In the genomic region with DNA sequence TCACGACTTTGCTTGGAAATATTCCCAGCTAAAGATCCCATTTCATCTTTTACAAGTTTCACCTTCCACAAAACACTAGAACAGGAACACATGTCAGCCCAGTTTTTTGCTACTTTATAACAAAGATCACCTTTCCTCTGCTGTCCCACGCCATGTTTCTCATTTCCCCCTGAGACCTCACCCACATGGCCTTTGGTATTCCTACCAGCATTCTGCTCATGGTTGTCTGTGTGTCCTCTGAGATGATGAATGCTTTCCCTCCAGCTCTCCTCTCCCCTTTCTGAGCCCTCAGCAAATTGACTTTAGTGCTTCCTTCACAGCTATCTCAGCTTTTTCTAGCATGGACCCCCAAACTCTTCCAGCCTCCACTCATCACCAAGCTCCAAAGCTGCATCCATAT, we compare ENCODE assay signal across 21 cellular contexts. TPM values are rescaled to one million over a fixed set of nuclear protein-coding genes. Genes with fewer than 3 reads are reported as not detected.
DNase-seq lines count a peak whose midpoint lies in the region; ATAC-seq and TF ChIP-seq lines count a peak whose summit lies in the region.
"Had no signal": no experiment of that assay in that cellular context is flagged by ENCODE, and none has a peak within 500 bp of the region (broad histone marks: within the 10 kb centered on the region; RNA-seq: fewer than 3 reads in every experiment).

No MANE protein-coding gene starts in this region.

- peak overlapping the region in 1 of 2 experiments; percentile 1; a peak in 1 of 4 replicates for H3K4me3 ChIP-seq in DND-41 (ENCODE audit: low read depth in 1 of 2, low read length in 2 of 2)
- H3K4me3 ChIP-seq: esophagus squamous epithelium, sigmoid colon, thyroid gland had no signal

- H3K9me3 ChIP-seq in DND-41 (ENCODE audit: insufficient read depth, low read length, severe bottlenecking) = peaks cover 4% of the 10 kb centered on the region
- H3K9me3 ChIP-seq: esophagus squamous epithelium, sigmoid colon, thyroid gland had no signal

- CTCF ChIA-PET in activated CD4-positive, alpha-beta T cell treated with anti-CD3 and anti-CD28 coated beads, Interleukin-2, amount 10 ng/mL, durations not matched to agents 7 days and 5 days (lab: Charles Lee) = interaction anchor here (1.0 to 1.6 kb wide), 2 partner anchors 10 to 36 kb away, joined by 3 read pairs; no protein-coding TSS in a partner anchor

- H3K4me1 Mint-ChIP-seq in activated CD4-positive, alpha-beta T cell treated with anti-CD3 and anti-CD28 coated beads, Interleukin-2, amount 10 ng/mL, durations not matched to agents 7 days and 5 days = peaks cover 59% of the 10 kb centered on the region
- peaks cover 50% of the 10 kb centered on the region for H3K4me1 Mint-ChIP-seq in activated T-helper 2 cell treated with anti-CD3 and anti-CD28 coated beads, Interferon-gamma antibody, Interleukin-2, Interleukin-4, amounts not matched to agents 10 μg/mL and 5 μg/mL and 100 μg/mL, durations not matched to agents 14 hours and 24 hours and 36 hours (ENCODE audit: low read depth)
- peaks cover 60% of the 10 kb centered on the region in 2 donors for H3K4me1 Mint-ChIP-seq in natural killer cell

- H2AFZ ChIP-seq in DND-41 (ENCODE audit: low read depth, low read length) = peak overlapping the region; percentile 63

- POLR2A ChIA-PET in activated CD4-positive, alpha-beta T cell treated with anti-CD3 and anti-CD28 coated beads, Interleukin-2, amount 10 ng/mL, durations not matched to agents 7 days and 5 days (lab: Charles Lee) = no interaction called here

- no peak overlapping the region for H3K4me2 ChIP-seq in DND-41 (ENCODE audit: insufficient read depth, low read length)

- intact Hi-C loops in activated T-helper 2 cell treated with anti-CD3 and anti-CD28 coated beads, Interferon-gamma antibody, Interleukin-2, Interleukin-4, amounts not matched to agents 10 μg/mL and 5 μg/mL and 100 μg/mL, durations not matched to agents 14 hours and 24 hours and 36 hours (cut with micrococcal nuclease) = no loop called here
- intact Hi-C loops in natural killer cell (cut with micrococcal nuclease) = no loop called here

- ATAC-seq in DND-41 (ENCODE audit: insufficient read depth, low read depth) (no peak), natural killer cell (no peak), esophagus mucosa (no peak)

- peak overlapping the region; percentile 59; the same call in 1 of the 2 replicates for H3K9ac ChIP-seq in DND-41 (ENCODE audit: low read depth, low read length)

- H3K4me3 Mint-ChIP-seq in activated CD4-positive, alpha-beta T cell treated with anti-CD3 and anti-CD28 coated beads, Interleukin-2, amount 10 ng/mL, durations not matched to agents 7 days and 5 days = no peak overlapping the region
- H3K4me3 Mint-ChIP-seq in activated T-helper 2 cell treated with anti-CD3 and anti-CD28 coated beads, Interferon-gamma antibody, Interleukin-2, Interleukin-4, amounts not matched to agents 10 μg/mL and 5 μg/mL and 100 μg/mL, durations not matched to agents 14 hours and 24 hours and 36 hours (ENCODE audit: low read depth) = no peak overlapping the region
- peak overlapping the region; percentile 61 for H3K4me3 Mint-ChIP-seq in natural killer cell
- H3K4me3 Mint-ChIP-seq: memory B cell had no signal

- no peaks in the 10 kb centered on the region for H3K27me3 ChIP-seq in DND-41 (ENCODE audit: insufficient read depth, low read length, poor library complexity)
- H3K27me3 ChIP-seq: sigmoid colon, thyroid gland had no signal

- H3K27me3 Mint-ChIP-seq in activated CD4-positive, alpha-beta T cell treated with anti-CD3 and anti-CD28 coated beads, Interleukin-2, amount 10 ng/mL, durations not matched to agents 7 days and 5 days = no peaks in the 10 kb centered on the region
- no peaks in the 10 kb centered on the region for H3K27me3 Mint-ChIP-seq in activated T-helper 2 cell treated with anti-CD3 and anti-CD28 coated beads, Interferon-gamma antibody, Interleukin-2, Interleukin-4, amounts not matched to agents 10 μg/mL and 5 μg/mL and 100 μg/mL, durations not matched to agents 14 hours and 24 hours and 36 hours (ENCODE audit: low read depth)
- H3K27me3 Mint-ChIP-seq in natural killer cell (ENCODE audit: low read depth in 2 of 2) = no peaks in the 10 kb centered on the region
- H3K27me3 Mint-ChIP-seq: IgD-negative memory B cell, memory B cell had no signal

- TF ChIP-seq CTCF in DND-41 (IDR thresholded peaks at IDR 0.05; ENCODE audit: borderline replicate concordance, extremely low read depth, low read length, poor library complexity, severe bottlenecking) (no peak), natural killer cell (IDR thresholded peaks at IDR 0.05) (no peak)

- H3K4me1 ChIP-seq in DND-41 (ENCODE audit: insufficient read depth, low read length) = peaks cover 48% of the 10 kb centered on the region

- H4K20me1 ChIP-seq in DND-41 (ENCODE audit: insufficient read depth, low read length) = no peaks in the 10 kb centered on the region

- peak overlapping the region; percentile 72 for H3K27ac Mint-ChIP-seq in activated CD4-positive, alpha-beta T cell treated with anti-CD3 and anti-CD28 coated beads, Interleukin-2, amount 10 ng/mL, durations not matched to agents 7 days and 5 days
- H3K27ac Mint-ChIP-seq in activated T-helper 2 cell treated with anti-CD3 and anti-CD28 coated beads, Interferon-gamma antibody, Interleukin-2, Interleukin-4, amounts not matched to agents 10 μg/mL and 5 μg/mL and 100 μg/mL, durations not matched to agents 14 hours and 24 hours and 36 hours = peak overlapping the region; percentile 36
- H3K27ac Mint-ChIP-seq in natural killer cell = peak overlapping the region; percentile 77 to 87

- peaks cover 19% of the 10 kb centered on the region for H3K36me3 Mint-ChIP-seq in activated CD4-positive, alpha-beta T cell treated with anti-CD3 and anti-CD28 coated beads, Interleukin-2, amount 10 ng/mL, durations not matched to agents 7 days and 5 days (ENCODE audit: low read depth)
- H3K36me3 Mint-ChIP-seq in activated T-helper 2 cell treated with anti-CD3 and anti-CD28 coated beads, Interferon-gamma antibody, Interleukin-2, Interleukin-4, amounts not matched to agents 10 μg/mL and 5 μg/mL and 100 μg/mL, durations not matched to agents 14 hours and 24 hours and 36 hours (ENCODE audit: low read depth) = peaks cover 13% of the 10 kb centered on the region
- H3K36me3 Mint-ChIP-seq in natural killer cell = no peaks in the 10 kb centered on the region
- H3K36me3 Mint-ChIP-seq: IgD-negative memory B cell, memory B cell had no signal

- H3K79me2 ChIP-seq in DND-41 (ENCODE audit: insufficient read depth, low read length) = no peaks in the 10 kb centered on the region

- H3K36me3 ChIP-seq in DND-41 (ENCODE audit: insufficient read depth, low read length) = no peaks in the 10 kb centered on the region
- H3K36me3 ChIP-seq: esophagus squamous epithelium, sigmoid colon, thyroid gland had no signal

- no peak for DNase-seq in activated CD4-positive, alpha-beta T cell treated with anti-CD3 and anti-CD28 coated beads, Interleukin-2, amount 10 ng/mL, durations not matched to agents 7 days and 5 days
- DNase-seq in activated CD4-positive, alpha-beta T cell treated with anti-CD3 and anti-CD28 coated beads, Interleukin-2, amount 50 U/mL, for 1 hour = no peak
- DNase-seq in DND-41 (no peak), natural killer cell (no peak), GM19238 (ENCODE audit: insufficient read length, low spot score) (no peak), KG1 (lab: John Stamatoyannopoulos, UW) (no peak)
- DNase-seq in activated T-helper 2 cell treated with anti-CD3 and anti-CD28 coated beads, Interferon-gamma antibody, Interleukin-2, Interleukin-4, amounts not matched to agents 10 μg/mL and 5 μg/mL and 100 μg/mL, durations not matched to agents 14 hours and 24 hours and 36 hours (ENCODE audit: low spot score) = no peak
- DNase-seq: activated CD8-positive, alpha-beta memory T cell treated with anti-CD3 and anti-CD28 coated beads for 24 hours; anterior cingulate cortex; caudate nucleus; esophagus squamous epithelium; NCI-H1694 treated with DMSO at 0.1 percent for 48 hours; NCI-H2227 treated with DMSO at 0.1 percent for 48 hours; NCI-H82; SHP77; sigmoid colon; thyroid gland had no signal

- H3K9me3 Mint-ChIP-seq in activated CD4-positive, alpha-beta T cell treated with anti-CD3 and anti-CD28 coated beads, Interleukin-2, amount 10 ng/mL, durations not matched to agents 7 days and 5 days = peaks cover 13% of the 10 kb centered on the region
- peaks cover 15% of the 10 kb centered on the region for H3K9me3 Mint-ChIP-seq in activated T-helper 2 cell treated with anti-CD3 and anti-CD28 coated beads, Interferon-gamma antibody, Interleukin-2, Interleukin-4, amounts not matched to agents 10 μg/mL and 5 μg/mL and 100 μg/mL, durations not matched to agents 14 hours and 24 hours and 36 hours
- peaks cover 0 to 2% of the 10 kb centered on the region in 2 donors for H3K9me3 Mint-ChIP-seq in natural killer cell
- H3K9me3 Mint-ChIP-seq: IgD-negative memory B cell, memory B cell had no signal

- H3K27ac ChIP-seq in DND-41 (ENCODE audit: low read length) = peak overlapping the region; percentile 94
- H3K27ac ChIP-seq: HL-60, thyroid gland had no signal

RNA-seq across cellular contexts. Expression of a gene that starts 32.3 kb away (rescaled TPM):
- 10 to 100 TPM; 10.2 to 12.3 TPM for total RNA-seq in activated CD4-positive, alpha-beta T cell treated with anti-CD3 and anti-CD28 coated beads, Interleukin-2, amount 10 ng/mL, durations not matched to agents 7 days and 5 days
- total RNA-seq in activated T-helper 2 cell treated with anti-CD3 and anti-CD28 coated beads, Interferon-gamma antibody, Interleukin-2, Interleukin-4, amounts not matched to agents 10 μg/mL and 5 μg/mL and 100 μg/mL, durations not matched to agents 14 hours and 24 hours and 36 hours = 5.7 and 8.0 TPM in 2 replicates
- 10 to 100 TPM; 10.4 to 14.7 (median 13.8) TPM for total RNA-seq in natural killer cell
- total RNA-seq in esophagus mucosa = 4.2 TPM
